Comparison of ENCODE assay signal across 8 cellular contexts in the genomic region with DNA sequence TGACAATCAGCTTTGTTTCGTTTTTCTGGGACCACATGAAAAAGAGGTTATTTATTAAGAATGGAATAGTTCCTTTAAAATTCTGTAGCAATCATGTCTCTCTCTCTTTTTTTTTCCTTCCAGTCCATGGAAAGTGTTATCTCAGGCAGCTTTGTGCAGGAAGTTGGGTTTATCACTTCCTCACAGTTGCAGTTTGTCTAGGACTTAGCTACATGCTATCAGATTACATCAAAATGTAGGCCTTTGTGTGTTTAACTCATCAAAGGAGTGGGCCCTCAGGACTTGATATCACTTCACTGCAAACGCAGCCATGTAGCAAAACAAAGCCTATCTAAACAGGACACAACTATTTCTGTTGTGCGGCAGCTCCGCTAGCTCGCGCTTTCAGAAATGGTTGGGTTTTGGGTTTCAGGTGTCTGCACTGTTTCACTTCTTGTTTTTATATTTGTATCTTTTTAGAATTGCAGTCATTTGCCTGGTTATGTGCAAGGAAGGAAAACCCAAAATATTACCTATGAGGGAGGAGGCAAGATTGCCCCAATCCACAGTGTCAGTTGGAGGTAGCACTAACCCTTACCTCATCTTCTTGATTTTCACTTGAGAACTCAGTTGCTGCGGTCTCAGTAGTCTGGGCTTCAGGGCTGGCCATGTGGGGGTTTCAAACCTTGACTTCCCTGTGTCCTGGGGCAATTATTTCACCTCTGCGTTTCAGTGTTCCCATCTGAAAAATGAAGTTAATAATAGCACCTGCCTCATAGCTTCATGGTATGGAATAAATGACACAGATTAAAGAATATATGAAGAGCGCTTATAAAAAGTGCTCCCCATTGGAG.
DNase-seq lines count a peak whose midpoint lies in the region; ATAC-seq and TF ChIP-seq lines count a peak whose summit lies in the region.

No MANE protein-coding gene starts in this region.

- H3K9ac ChIP-seq in BLaER1 = peak overlapping the region; percentile 66

- no peaks in the 10 kb centered on the region for H4K20me1 ChIP-seq in BLaER1

- no peaks in the 10 kb centered on the region for H3K36me3 ChIP-seq in BLaER1

- DNase-seq in OCI-M2 (lab: John Stamatoyannopoulos, UW; ENCODE audit: unreplicated experiment) = peak; percentile 95
- DNase-seq in iris pigment epithelial cell (ENCODE audit: low read depth) = peak; percentile 63
- no peak for DNase-seq in SW 1271 (lab: John Stamatoyannopoulos, UW)
- no peak for DNase-seq in effector CD4-positive, alpha-beta T cell
- DNase-seq in NCI-H1048 (lab: John Stamatoyannopoulos, UW) = no peak

- peak overlapping the region; percentile 85 for H3K4me2 ChIP-seq in BLaER1

- peak; percentile 81 for ATAC-seq in HG03095 (IDR thresholded peaks at IDR 0.05; ENCODE audit: unreplicated experiment)

- H3K27me3 ChIP-seq in BLaER1 = no peaks in the 10 kb centered on the region

- peaks cover 45% of the 10 kb centered on the region for H3K4me1 ChIP-seq in BLaER1

- no peaks in the 10 kb centered on the region for H3K9me3 ChIP-seq in BLaER1

- peak overlapping the region; percentile 73 for H3K27ac ChIP-seq in BLaER1

- peak; percentile 6 for TF ChIP-seq POLR2A in GM19099 (IDR thresholded peaks at IDR 0.05; ENCODE audit: extremely low read depth, insufficient read length, low read depth)

- H3K4me3 ChIP-seq in BLaER1 = peak overlapping the region; percentile 26; the same call in 1 of the 2 replicates

Comparison
In these comparisons a context has a peak if more than half of its experiments do, and no peak if none do; other contexts are left out.
1. DNase-seq: peak in OCI-M2 (single experiment) and iris pigment epithelial cell (single experiment); none in SW 1271 (0 of 2), effector CD4-positive, alpha-beta T cell (single experiment) and NCI-H1048 (single experiment).